Comparison of ENCODE assay signal across 21 cellular contexts in genomic region chr18:4286256-4286655, GRCh38.
DNase-seq lines count a peak whose midpoint lies in the region; FAIRE-seq and TF ChIP-seq lines count a peak whose summit lies in the region.
"Had no signal": no experiment of that assay in that cellular context is flagged by ENCODE, and none has a peak within 500 bp of the region (broad histone marks: within the 10 kb centered on the region; RNA-seq: fewer than 3 reads in every experiment).

No MANE protein-coding gene starts in this region.

- no peak overlapping the region for H3K14ac ChIP-seq in H9 (ENCODE audit: insufficient read depth, low read length)

- intact Hi-C loops in PC-9 (cut with micrococcal nuclease; ENCODE audit: unreplicated experiment) (no loop called here), A673 (cut with micrococcal nuclease; ENCODE audit: unreplicated experiment) (no loop called here)

- no peak overlapping the region for H2BK120ac ChIP-seq in H9 (ENCODE audit: low read depth, low read length, poor library complexity, severe bottlenecking)

- H3K4me2 ChIP-seq in H9 (ENCODE audit: insufficient read depth, insufficient read length, low read length): no peak overlapping the region
- H3K4me2 ChIP-seq in PC-9: no peak overlapping the region
- H3K4me2 ChIP-seq: A549 had no signal

- no peak overlapping the region for H3K56ac ChIP-seq in H9 (ENCODE audit: insufficient read length, low read depth, low read length)

- CTCF ChIA-PET in PC-9 (lab: Charles Lee): no interaction called here
- CTCF ChIA-PET in A673 (lab: Charles Lee): no interaction called here

- H3K9me3 Mint-ChIP-seq in H9: peaks cover 0 to 3% of the 10 kb centered on the region in 2 experiments; a peak in 1 of 5 replicates

- no peaks in the 10 kb centered on the region for H3K27me3 Mint-ChIP-seq in H9 (ENCODE audit: low read depth)
- H3K27me3 Mint-ChIP-seq: CD4-positive, alpha-beta memory T cell had no signal

- H2AK5ac ChIP-seq in H9 (ENCODE audit: insufficient read length, low read length): no peak overlapping the region

- TF ChIP-seq CTCF in H9 (conservative IDR thresholded peaks at IDR 0.05): no peak
- no peak for TF ChIP-seq CTCF in PC-9 (conservative IDR thresholded peaks at IDR 0.05)
- no peak for TF ChIP-seq CTCF in A673 (conservative IDR thresholded peaks at IDR 0.05; ENCODE audit: low read depth, low read length)

- H3K36me3 ChIP-seq in mesodermal cell (ENCODE audit: control insufficient read depth, insufficient read depth, low read length) (no peaks in the 10 kb centered on the region), PC-9 (ENCODE audit: low read depth) (no peaks in the 10 kb centered on the region), A673 (ENCODE audit: insufficient read depth, low read length, poor library complexity, severe bottlenecking) (no peaks in the 10 kb centered on the region)

- no peak overlapping the region for H4K91ac ChIP-seq in H9 (ENCODE audit: insufficient read length, low read depth, low read length)

- DNase-seq in H9 (no peak), islet precursor cell (peak; percentile 67), urothelium cell line (ENCODE audit: low spot score) (no peak), PC-9 (no peak), A673 (ENCODE audit: low spot score) (no peak), DMS 273 treated with DMSO at 0.1 percent for 48 hours (lab: John Stamatoyannopoulos, UW) (no peak)
- DNase-seq: 8988T; C1 segment of cervical spinal cord; Calu3; CD4-positive, alpha-beta memory T cell; COR-L47; DMS79; EL; GF-D8; GOT3; HCEC 1CT had no signal

- no peaks in the 10 kb centered on the region for H3F3A ChIP-seq in PC-9 (ENCODE audit: insufficient read depth, low read depth)

- no peak overlapping the region for H3K4ac ChIP-seq in H9 (ENCODE audit: low read depth, low read length)

- H3K27ac ChIP-seq in H9 (ENCODE audit: insufficient read length, low read depth, low read length): no peak overlapping the region
- H3K27ac ChIP-seq in mesodermal cell (ENCODE audit: low read depth, low read length, severe bottlenecking): peak overlapping the region; percentile 7
- H3K27ac ChIP-seq in PC-9: no peak overlapping the region
- H3K27ac ChIP-seq in A673 (ENCODE audit: low read depth, low read length, poor library complexity, severe bottlenecking): no peak overlapping the region
- H3K27ac ChIP-seq: A549 had no signal

- no CpG with 5 or more reads among the region's 5 CpGs for WGBS in H9 (ENCODE audit: extremely low coverage, insufficient read length, low lambda C conversion rate)
- WGBS in mesodermal cell (ENCODE audit: insufficient coverage in 2 of 2), 2 experiments: 79 to 84% methylated on average over 4 of the region's 5 CpGs

- H4K8ac ChIP-seq in H9 (replicated peaks; ENCODE audit: insufficient read length, low read depth, low read length): no peak overlapping the region

- no peaks in the 10 kb centered on the region for H3K79me1 ChIP-seq in H9 (ENCODE audit: insufficient read depth, low read depth, low read length, poor library complexity, severe bottlenecking)

- H3K27ac Mint-ChIP-seq in H9: peak overlapping the region in 2 of 3 experiments; percentile 8 to 25; a peak in 2 of 7 replicates
- H3K27ac Mint-ChIP-seq: CD4-positive, alpha-beta memory T cell had no signal

- no peak overlapping the region for H2BK12ac ChIP-seq in H9 (ENCODE audit: insufficient read length, low read depth, low read length)

- H3K27me3 ChIP-seq in H9 (ENCODE audit: insufficient read depth, low read length): no peaks in the 10 kb centered on the region
- H3K27me3 ChIP-seq in PC-9 (ENCODE audit: insufficient read depth, low read depth): peaks cover 19% of the 10 kb centered on the region
- no peaks in the 10 kb centered on the region for H3K27me3 ChIP-seq in A673 (replicated peaks; ENCODE audit: insufficient read depth, low read depth, low read length, poor library complexity)

- H4K5ac ChIP-seq in H9 (ENCODE audit: insufficient read length, low read depth, low read length): no peak overlapping the region

- H2BK5ac ChIP-seq in H9 (ENCODE audit: insufficient read length, low read length): no peak overlapping the region

- H3K18ac ChIP-seq in H9 (ENCODE audit: insufficient read length, low read depth, low read length): no peak overlapping the region

- peaks cover 0 to 2% (median 0%) of the 10 kb centered on the region in 3 experiments; a peak in 1 of 7 replicates for H3K36me3 Mint-ChIP-seq in H9 (ENCODE audit: insufficient read depth in 1 of 3, low read depth in 3 of 3)
- H3K36me3 Mint-ChIP-seq: CD4-positive, alpha-beta memory T cell had no signal

- H3K23me2 ChIP-seq in H9 (ENCODE audit: insufficient read length, low read depth, low read length, poor library complexity, severe bottlenecking): no peaks in the 10 kb centered on the region

- H2AFZ ChIP-seq in H9 (ENCODE audit: low read length) (no peak overlapping the region), PC-9 (no peak overlapping the region)

- H3K4me1 Mint-ChIP-seq in H9: peaks cover 19 to 24% of the 10 kb centered on the region in 2 experiments
- H3K4me1 Mint-ChIP-seq: CD4-positive, alpha-beta memory T cell had no signal

- H3K9me3 ChIP-seq in H9 (ENCODE audit: control insufficient read depth, low read depth, low read length) (no peaks in the 10 kb centered on the region), mesodermal cell (ENCODE audit: control insufficient read depth, low read length) (no peaks in the 10 kb centered on the region), PC-9 (ENCODE audit: insufficient read depth, low read depth) (no peaks in the 10 kb centered on the region), A673 (ENCODE audit: low read depth, low read length, poor library complexity, severe bottlenecking) (no peaks in the 10 kb centered on the region)
- H3K9me3 ChIP-seq: A549 had no signal

- H2BK20ac ChIP-seq in H9 (ENCODE audit: low read depth, low read length, poor library complexity, severe bottlenecking): no peak overlapping the region

- H3K9ac ChIP-seq in H9 (ENCODE audit: extremely low read depth, insufficient read length, low read length): no peak overlapping the region

- no peak overlapping the region for H3K23ac ChIP-seq in H9 (ENCODE audit: insufficient read length, low read depth, low read length)

- H3T11ph ChIP-seq in H9 (ENCODE audit: low read length): no peak overlapping the region

- H3K4me3 Mint-ChIP-seq in H9: no peak overlapping the region
- H3K4me3 Mint-ChIP-seq: CD4-positive, alpha-beta memory T cell had no signal

- no peaks in the 10 kb centered on the region for H3K79me2 ChIP-seq in H9 (ENCODE audit: insufficient read depth, low read length)
- no peaks in the 10 kb centered on the region for H3K79me2 ChIP-seq in PC-9 (ENCODE audit: low read depth)

- no peak overlapping the region for H2BK15ac ChIP-seq in H9 (ENCODE audit: low read depth, low read length)

- H3K4me3 ChIP-seq in mesodermal cell (ENCODE audit: extremely low read depth, insufficient read depth, low read length, poor library complexity, severe bottlenecking): no peak overlapping the region
- no peak overlapping the region for H3K4me3 ChIP-seq in PC-9
- no peak overlapping the region for H3K4me3 ChIP-seq in A673 (ENCODE audit: low read depth, low read length, poor library complexity, severe bottlenecking)
- H3K4me3 ChIP-seq: A549 had no signal

- H4K20me1 ChIP-seq in H9 (ENCODE audit: control insufficient read depth, insufficient read depth, insufficient read length) (no peaks in the 10 kb centered on the region), PC-9 (ENCODE audit: insufficient read depth) (no peaks in the 10 kb centered on the region)

- POLR2A ChIA-PET in PC-9 (lab: Charles Lee; ENCODE audit: unreplicated experiment): no interaction called here
- POLR2A ChIA-PET in A673 (lab: Charles Lee; ENCODE audit: low non-redundant PET): no interaction called here

- no peaks in the 10 kb centered on the region; the same call in 1 of the 2 replicates for H3K9me2 ChIP-seq in PC-9 (ENCODE audit: insufficient read depth)

- BruUV-seq in PC-9 (replicated peaks; lab: Mats Ljungman, UMichigan) (no TSS peak), A673 (replicated peaks; lab: Mats Ljungman, UMichigan) (no TSS peak)

- H3K4me1 ChIP-seq in H9 (ENCODE audit: insufficient read depth, low read length): peaks cover 8% of the 10 kb centered on the region
- H3K4me1 ChIP-seq in mesodermal cell (ENCODE audit: control insufficient read depth, insufficient read depth, low read length, poor library complexity, severe bottlenecking): no peaks in the 10 kb centered on the region
- no peaks in the 10 kb centered on the region for H3K4me1 ChIP-seq in PC-9 (replicated peaks; ENCODE audit: insufficient read depth)
- peaks cover 33% of the 10 kb centered on the region for H3K4me1 ChIP-seq in A673 (ENCODE audit: insufficient read depth, low read length, poor library complexity, severe bottlenecking)
- H3K4me1 ChIP-seq: A549 had no signal

- peak; percentile 55 for FAIRE-seq in urothelium cell line (lab: Jason Lieb, UNC)
- FAIRE-seq: A549, GM12891, GM18507, H54 had no signal
